In the genomic region with DNA sequence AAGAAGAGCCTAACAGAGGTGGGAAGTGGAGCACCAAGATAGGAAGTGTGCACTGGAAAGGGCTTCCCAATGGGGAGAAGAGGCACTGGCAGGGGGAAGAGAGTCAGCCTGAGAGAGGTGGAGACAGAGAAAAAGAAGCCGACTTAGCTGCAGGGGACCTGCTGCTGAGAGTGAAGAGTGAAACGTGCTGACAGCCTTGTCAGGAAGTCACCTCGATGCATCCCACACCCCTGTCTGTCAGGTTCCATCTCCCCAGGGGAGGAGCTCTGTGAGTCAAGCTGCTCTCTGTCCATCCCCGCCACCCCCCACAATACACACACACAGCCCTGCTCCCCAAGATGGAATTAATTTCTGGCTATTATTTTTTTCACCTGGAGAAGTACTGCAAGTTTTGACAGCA, we compare ENCODE assay signal across 22 cellular contexts. TPM values are rescaled to one million over a fixed set of nuclear protein-coding genes. Genes with fewer than 3 reads are reported as not detected.
"Had no signal": no experiment of that assay in that cellular context is flagged by ENCODE, and none has a peak within 500 bp of the region (broad histone marks: within the 10 kb centered on the region; RNA-seq: fewer than 3 reads in every experiment).

No MANE protein-coding gene starts in this region.

- H3K9me3 Mint-ChIP-seq: activated CD4-positive, alpha-beta memory T cell treated with anti-CD3 and anti-CD28 coated beads for 36 hours; activated T-cell treated with anti-CD3 and anti-CD28 coated beads, Interleukin-2, amount 50 U/mL, for 72 hours; natural killer cell; stimulated activated naive B cell treated with anti-CD40 and anti-IgM and Interleukin-4, amounts not matched to agents 10 μg/mL and 1 μg/mL and 100 μg/mL, for 72 hours had no signal

- H3K36me3 Mint-ChIP-seq: activated CD4-positive, alpha-beta memory T cell treated with anti-CD3 and anti-CD28 coated beads for 36 hours; activated naive CD8-positive, alpha-beta T cell; immature natural killer cell; natural killer cell; stimulated activated naive B cell treated with anti-CD40 and anti-IgM and Interleukin-4, amounts not matched to agents 10 μg/mL and 1 μg/mL and 100 μg/mL, for 72 hours had no signal

- H3K4me1 ChIP-seq: body of pancreas, right atrium auricular region, tibial nerve had no signal

- H3K27ac Mint-ChIP-seq: activated CD4-positive, alpha-beta memory T cell treated with anti-CD3 and anti-CD28 coated beads for 36 hours; activated naive CD8-positive, alpha-beta T cell; activated T-cell treated with anti-CD3 and anti-CD28 coated beads, Interleukin-2, amount 50 U/mL, for 72 hours; immature natural killer cell; natural killer cell; stimulated activated naive B cell treated with anti-CD40 and anti-IgM and Interleukin-4, amounts not matched to agents 10 μg/mL and 1 μg/mL and 100 μg/mL, for 72 hours had no signal

- ATAC-seq: body of pancreas; natural killer cell; stimulated activated naive B cell treated with anti-CD40 and anti-IgM and Interleukin-4, amounts not matched to agents 10 μg/mL and 1 μg/mL and 100 μg/mL, for 72 hours had no signal

- H3K9me3 ChIP-seq: body of pancreas, right atrium auricular region, tibial nerve had no signal

- H3K36me3 ChIP-seq: right atrium auricular region, tibial nerve had no signal

- H3K4me1 Mint-ChIP-seq: immature natural killer cell, natural killer cell had no signal

- DNase-seq: activated CD4-positive, alpha-beta memory T cell treated with anti-CD3 and anti-CD28 coated beads for 36 hours; activated CD4-positive, alpha-beta T cell treated with anti-CD3 and anti-CD28 coated beads for 1 hour; activated CD8-positive, alpha-beta memory T cell treated with anti-CD3 and anti-CD28 coated beads, Interleukin-2, amount 50 U/mL, for 48 hours; activated gamma-delta T cell treated with Interleukin-2 at 50 U/mL for 16 hours; activated T-cell treated with anti-CD3 and anti-CD28 coated beads, Interleukin-2, amount 50 U/mL, for 72 hours; amniotic stem cell; body of pancreas; effector CD4-positive, alpha-beta T cell; foreskin melanocyte; immature natural killer cell; mesendoderm; natural killer cell; stimulated activated CD4-positive, alpha-beta T cell treated with anti-CD3 and anti-CD28 coated beads, Interleukin-2, amount 100 ng/mL, for 48 hours; stimulated activated naive B cell treated with anti-CD40 and anti-IgM and Interleukin-4, amounts not matched to agents 10 μg/mL and 1 μg/mL and 100 μg/mL, for 72 hours; T1000 had no signal

- H3K4me3 ChIP-seq: body of pancreas, right atrium auricular region, tibial nerve had no signal

- H3K4me3 Mint-ChIP-seq: activated CD4-positive, alpha-beta memory T cell treated with anti-CD3 and anti-CD28 coated beads for 36 hours; activated naive CD8-positive, alpha-beta T cell; activated T-cell treated with anti-CD3 and anti-CD28 coated beads, Interleukin-2, amount 50 U/mL, for 72 hours; immature natural killer cell; natural killer cell; stimulated activated naive B cell treated with anti-CD40 and anti-IgM and Interleukin-4, amounts not matched to agents 10 μg/mL and 1 μg/mL and 100 μg/mL, for 72 hours had no signal

- H3K27ac ChIP-seq: body of pancreas, right atrium auricular region, tibial nerve had no signal

RNA-seq across cellular contexts. Expression of gene KAZALD1, which starts 14.0 kb away (rescaled TPM):
- polyA plus RNA-seq: immature natural killer cell had no signal

RNA-seq across cellular contexts. Expression of gene TLX1, which starts 55.3 kb away (rescaled TPM):
- total RNA-seq: activated CD4-positive, alpha-beta memory T cell treated with anti-CD3 and anti-CD28 coated beads for 36 hours; activated T-cell treated with anti-CD3 and anti-CD28 coated beads, Interleukin-2, amount 50 U/mL, for 72 hours; fibroblast of lung; natural killer cell; posterior vena cava; right atrium auricular region; skeletal muscle tissue; subcutaneous adipose tissue; tibial nerve had no signal
- polyA plus RNA-seq: fibroblast of lung, immature natural killer cell had no signal
